In genomic region chr2:21057097-21057496, GRCh38 we compare ENCODE assay signal across 39 cellular contexts. TPM values are rescaled to one million over a fixed set of nuclear protein-coding genes. Genes with fewer than 3 reads are reported as not detected.
"Had no signal": no experiment of that assay in that cellular context is flagged by ENCODE, and none has a peak within 500 bp of the region (broad histone marks: within the 10 kb centered on the region; RNA-seq: fewer than 3 reads in every experiment).

No MANE protein-coding gene starts in this region.

- DNase-seq: Karpas-422, Kasumi-1, MG63, MM.1S, MV-4-11, NCI-H1048, NCI-H1092, NCI-H1092 treated with DMSO at 0.1 percent for 48 hours, NCI-H1105, NCI-H1105 treated with DMSO at 0.1 percent for 48 hours, NCI-H1417, NCI-H1417 treated with DMSO at 0.1 percent for 48 hours, NCI-H1436, NCI-H1436 treated with DMSO at 0.1 percent for 48 hours, NCI-H146, NCI-H1694, NCI-H1694 treated with DMSO at 0.1 percent for 48 hours, NCI-H187, NCI-H187 treated with DMSO at 0.1 percent for 48 hours, NCI-H1930, NCI-H2029, NCI-H2029 treated with DMSO at 0.1 percent for 48 hours, NCI-H2081, NCI-H2081 treated with DMSO at 0.1 percent for 48 hours, NCI-H2107, NCI-H2171, NCI-H2171 treated with DMSO at 0.1 percent for 48 hours, NCI-H2227 treated with DMSO at 0.1 percent for 48 hours, NCI-H226, NCI-H345, NCI-H446, NCI-H446 treated with DMSO at 0.1 percent for 48 hours, NCI-H510A, NCI-H510A treated with DMSO at 0.1 percent for 48 hours had no signal

- H3K27ac ChIP-seq: KMS-11 had no signal

- H3K9ac ChIP-seq: KMS-11 had no signal

- H3K36me3 ChIP-seq: MG63 had no signal

- H3K4me2 ChIP-seq: KMS-11 had no signal

- H3K9me3 ChIP-seq: MG63 had no signal

- H3K27me3 ChIP-seq: MG63 had no signal

- H3K4me3 ChIP-seq: MG63 had no signal

RNA-seq across cellular contexts. Expression of gene APOB, which starts 13.2 kb away (rescaled TPM):
- total RNA-seq: LHCN-M2, M059J, MCF 10A, NCI-H460 had no signal
